Comparison of ENCODE assay signal across 8 cellular contexts in the genomic region with DNA sequence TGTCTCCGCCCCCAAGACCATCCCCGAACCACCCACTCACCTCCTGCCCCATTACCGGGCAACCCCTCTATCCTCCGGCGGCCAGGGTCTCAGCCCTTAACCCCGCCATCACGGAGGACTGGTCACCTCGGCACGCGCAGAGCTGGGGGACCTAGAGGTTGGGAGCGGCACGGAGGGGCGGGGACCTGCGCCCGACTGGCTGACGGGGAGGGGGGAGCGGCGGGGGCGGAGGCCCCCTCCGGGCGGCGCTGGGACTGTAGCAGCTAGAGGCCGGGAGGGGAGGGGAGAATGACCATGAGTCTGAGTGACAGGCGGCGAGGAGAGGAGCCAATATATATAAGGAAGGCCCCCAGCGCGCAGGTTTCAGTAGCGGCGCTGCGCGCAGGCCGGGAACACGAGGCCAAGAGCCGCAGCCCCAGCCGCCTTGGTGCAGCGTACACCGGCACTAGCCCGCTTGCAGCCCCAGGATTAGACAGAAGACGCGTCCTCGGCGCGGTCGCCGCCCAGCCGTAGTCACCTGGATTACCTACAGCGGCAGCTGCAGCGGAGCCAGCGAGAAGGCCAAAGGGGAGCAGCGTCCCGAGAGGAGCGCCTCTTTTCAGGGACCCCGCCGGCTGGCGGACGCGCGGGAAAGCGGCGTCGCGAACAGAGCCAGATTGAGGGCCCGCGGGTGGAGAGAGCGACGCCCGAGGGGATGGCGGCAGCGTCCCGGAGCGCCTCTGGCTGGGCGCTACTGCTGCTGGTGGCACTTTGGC. TPM values are rescaled to one million over a fixed set of nuclear protein-coding genes. Genes with fewer than 3 reads are reported as not detected.
DNase-seq lines count a peak whose midpoint lies in the region; ATAC-seq and TF ChIP-seq lines count a peak whose summit lies in the region.

Gene DLL4, plus strand, starts transcription at position 366 of the 755 bp plus-strand sequence. Its CDS starts 329 bp downstream, at position 695.

- peak in 3 of 5 donors; percentile 37 to 57 (median 38) for DNase-seq in CD8-positive, alpha-beta memory T cell
- DNase-seq in HL-60 (ENCODE audit: low read depth in 1 of 2, low spot score in 1 of 2) = peak in 1 of 2 experiments; percentile 48
- peak; percentile 62 for DNase-seq in NCI-H82 treated with DMSO at 0.1 percent for 48 hours (lab: John Stamatoyannopoulos, UW; ENCODE audit: unreplicated experiment)
- DNase-seq in activated naive CD4-positive, alpha-beta T cell treated with anti-CD3 and anti-CD28 coated beads, Interleukin-2, amount 50 U/mL, for 16 hours = peak; percentile 55
- DNase-seq in heart right ventricle = peak; percentile 72 to 89

- peaks cover 53 to 68% of the 10 kb centered on the region in 2 donors for H3K27me3 Mint-ChIP-seq in CD8-positive, alpha-beta memory T cell

- CTCF ChIA-PET in CD8-positive, alpha-beta memory T cell (lab: Charles Lee) = interaction anchor here (0.6 to 2.3 kb wide), 4 partner anchors 13 to 276 kb away, joined by 3 to 15 read pairs (median 7); no protein-coding TSS in a partner anchor

- POLR2A ChIA-PET in CD8-positive, alpha-beta memory T cell (lab: Charles Lee) = interaction anchor here (2.4 kb wide), 1 partner anchor 12 kb away, joined by 8 read pairs; no protein-coding TSS in a partner anchor

- no peaks in the 10 kb centered on the region for H3K36me3 Mint-ChIP-seq in CD8-positive, alpha-beta memory T cell

- H3K4me3 ChIP-seq in CD8-positive, alpha-beta memory T cell (ENCODE audit: low read length) = peak within 1 kb of the TSS; percentile 67
- H3K4me3 ChIP-seq in HL-60 (replicated peaks; ENCODE audit: insufficient read depth, low read length) (peak within 1 kb of the TSS; percentile 32), heart right ventricle (peak within 1 kb of the TSS; percentile 55 to 96 (median 74)), rectal smooth muscle tissue (ENCODE audit: low read length) (peak within 1 kb of the TSS; percentile 79)

- peaks cover 48% of the 10 kb centered on the region for H3K27me3 ChIP-seq in CD8-positive, alpha-beta memory T cell (ENCODE audit: insufficient read depth, low read length, poor library complexity, severe bottlenecking)
- H3K27me3 ChIP-seq in HL-60 (ENCODE audit: insufficient read depth, poor library complexity, severe bottlenecking) (peaks cover 39% of the 10 kb centered on the region), heart right ventricle (peaks cover 5 to 92% (median 33%) of the 10 kb centered on the region in 7 donors), rectal smooth muscle tissue (ENCODE audit: control insufficient read depth, insufficient read depth, low read length) (peaks cover 29% of the 10 kb centered on the region)

- 1% methylated on average over 65 to 72 of the region's 72 CpGs for WGBS in heart right ventricle, 2 donors

- peaks cover 37% of the 10 kb centered on the region for H3K4me1 ChIP-seq in CD8-positive, alpha-beta memory T cell (ENCODE audit: insufficient read depth, low read length)
- H3K4me1 ChIP-seq in heart right ventricle (peaks cover 15 to 78% (median 67%) of the 10 kb centered on the region in 9 donors), rectal smooth muscle tissue (ENCODE audit: control insufficient read depth, insufficient read depth, low read length) (peaks cover 6% of the 10 kb centered on the region)

- no peak within 1 kb of the TSS for H3K27ac ChIP-seq in CD8-positive, alpha-beta memory T cell (ENCODE audit: low read depth, low read length)
- H3K27ac ChIP-seq in HL-60 (replicated peaks) (no peak within 1 kb of the TSS), heart right ventricle (peak within 1 kb of the TSS; percentile 77 to 96 (median 83)), rectal smooth muscle tissue (ENCODE audit: low read depth, low read length) (no peak within 1 kb of the TSS)

- peak within 1 kb of the TSS; percentile 77 to 92 (median 82) for H3K4me3 Mint-ChIP-seq in CD8-positive, alpha-beta memory T cell

- intact Hi-C loops in heart right ventricle (cut with DNase I) = loop anchor here in 1 of 10 donors (2.0 kb wide), 1 partner anchor 22 kb away; no protein-coding TSS in a partner anchor

- ATAC-seq in heart right ventricle (peak; percentile 61 to 86 (median 77)), GM19397 (IDR thresholded peaks at IDR 0.05; ENCODE audit: unreplicated experiment) (no peak), HG02885 (IDR thresholded peaks at IDR 0.05; ENCODE audit: poor library complexity, unreplicated experiment) (no peak)

- peak within 1 kb of the TSS in 2 of 8 donors; percentile 15 to 70 for H3K27ac Mint-ChIP-seq in CD8-positive, alpha-beta memory T cell

- peaks cover 36 to 68% (median 41%) of the 10 kb centered on the region in 3 donors for H3K4me1 Mint-ChIP-seq in CD8-positive, alpha-beta memory T cell

- H3K36me3 ChIP-seq in CD8-positive, alpha-beta memory T cell (ENCODE audit: insufficient read depth, low read length) = no peaks in the 10 kb centered on the region
- H3K36me3 ChIP-seq in heart right ventricle = peaks cover 0 to 32% (median 0%) of the 10 kb centered on the region in 9 donors
- no peaks in the 10 kb centered on the region for H3K36me3 ChIP-seq in rectal smooth muscle tissue (ENCODE audit: control insufficient read depth, insufficient read depth, low read length)

- TF ChIP-seq CTCF in HL-60 (IDR thresholded peaks at IDR 0.05; ENCODE audit: insufficient read depth, low read length) (no peak), heart right ventricle (IDR thresholded peaks at IDR 0.05) (no peak)

- no peaks in the 10 kb centered on the region for H3K9me3 ChIP-seq in CD8-positive, alpha-beta memory T cell (ENCODE audit: low read length)
- H3K9me3 ChIP-seq in heart right ventricle = no peaks in the 10 kb centered on the region

- H3K9ac ChIP-seq in rectal smooth muscle tissue (ENCODE audit: low read length) = no peak within 1 kb of the TSS

- no peaks in the 10 kb centered on the region for H3K9me3 Mint-ChIP-seq in CD8-positive, alpha-beta memory T cell

RNA-seq across cellular contexts. Expression of gene DLL4, which starts in this region (rescaled TPM):
- not detected for total RNA-seq in CD8-positive, alpha-beta memory T cell
- polyA plus RNA-seq in CD8-positive, alpha-beta memory T cell = not detected
- total RNA-seq in heart right ventricle = 10 to 100 TPM in 8 of 10 donors, 1 to 10 TPM in 2; 6.5 to 24.8 (median 16.6) TPM
- polyA plus RNA-seq in heart right ventricle = 10 to 100 TPM in 1 of 2 donors, 1 to 10 TPM in 1; 8.7 to 10.2 TPM

Comparison
In these comparisons a context has a peak if more than half of its experiments do, and no peak if none do; other contexts are left out.
1. RNA of gene DLL4 (total RNA-seq): 6.5 to 24.8 TPM in heart right ventricle; not detected in CD8-positive, alpha-beta memory T cell; every median in the first group is over 4 times any median in the second.
2. Peak in DNase-seq and H3K4me3 ChIP-seq in CD8-positive, alpha-beta memory T cell; RNA of the gene not detected or under 1 TPM.
3. H3K27ac ChIP-seq: peak in heart right ventricle (10 of 10); none in CD8-positive, alpha-beta memory T cell (single experiment), HL-60 (single experiment) and rectal smooth muscle tissue (single experiment).
4. ATAC-seq: peak in heart right ventricle (8 of 8); none in GM19397 (single experiment) and HG02885 (single experiment).
5. Peak in every context shown above with its lines, with median percentiles within 50 percentile points of each other: H3K4me3 ChIP-seq.